ENCODE assay signal across 1 cellular context in the genomic region with DNA sequence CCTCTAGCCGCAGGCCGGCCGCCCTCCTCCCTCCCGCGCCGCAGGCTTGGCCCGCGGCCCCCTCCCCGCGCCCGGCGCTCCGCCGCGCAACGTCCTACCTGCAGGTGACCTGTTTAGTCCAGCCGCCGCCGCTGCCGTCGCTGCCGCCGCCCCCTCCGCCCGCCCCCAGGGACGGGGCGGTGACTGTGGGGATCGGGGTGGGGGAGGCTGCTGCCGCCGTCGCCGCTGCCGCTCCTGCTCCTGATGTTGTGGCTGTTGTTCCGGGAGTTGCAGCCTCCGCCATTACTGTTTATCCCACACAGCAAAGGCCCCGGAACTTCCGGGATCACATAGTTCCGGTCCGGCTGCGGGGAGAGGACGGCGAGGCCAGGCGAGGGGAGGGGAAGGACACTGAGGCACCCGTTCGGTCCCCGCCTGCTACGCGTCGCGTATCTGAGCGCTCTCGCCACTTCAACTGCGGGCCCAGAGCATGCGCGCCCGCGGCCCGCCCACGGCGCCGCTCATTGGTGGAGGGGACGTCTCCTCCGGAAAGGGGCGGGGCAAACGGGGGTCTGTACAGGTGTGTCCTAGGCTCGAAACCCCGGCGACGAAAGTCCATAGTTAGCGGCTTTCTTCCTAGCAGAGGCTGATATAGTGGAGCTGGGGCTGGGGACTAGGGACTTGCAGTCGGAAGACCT.
TF ChIP-seq lines count a peak whose summit lies in the region.

A gene with protein sequence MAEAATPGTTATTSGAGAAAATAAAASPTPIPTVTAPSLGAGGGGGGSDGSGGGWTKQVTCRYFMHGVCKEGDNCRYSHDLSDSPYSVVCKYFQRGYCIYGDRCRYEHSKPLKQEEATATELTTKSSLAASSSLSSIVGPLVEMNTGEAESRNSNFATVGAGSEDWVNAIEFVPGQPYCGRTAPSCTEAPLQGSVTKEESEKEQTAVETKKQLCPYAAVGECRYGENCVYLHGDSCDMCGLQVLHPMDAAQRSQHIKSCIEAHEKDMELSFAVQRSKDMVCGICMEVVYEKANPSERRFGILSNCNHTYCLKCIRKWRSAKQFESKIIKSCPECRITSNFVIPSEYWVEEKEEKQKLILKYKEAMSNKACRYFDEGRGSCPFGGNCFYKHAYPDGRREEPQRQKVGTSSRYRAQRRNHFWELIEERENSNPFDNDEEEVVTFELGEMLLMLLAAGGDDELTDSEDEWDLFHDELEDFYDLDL (minus strand): TSS at position 444 of the 677 bp plus-strand sequence. CDS start 161 bp downstream, at position 283.

TF ChIP-seq in K562, 482 proteins besides CTCF, POLR2A, EP300 and RAD21 (continued from another document and continues in another):
- TF ChIP-seq, protein P1, sequence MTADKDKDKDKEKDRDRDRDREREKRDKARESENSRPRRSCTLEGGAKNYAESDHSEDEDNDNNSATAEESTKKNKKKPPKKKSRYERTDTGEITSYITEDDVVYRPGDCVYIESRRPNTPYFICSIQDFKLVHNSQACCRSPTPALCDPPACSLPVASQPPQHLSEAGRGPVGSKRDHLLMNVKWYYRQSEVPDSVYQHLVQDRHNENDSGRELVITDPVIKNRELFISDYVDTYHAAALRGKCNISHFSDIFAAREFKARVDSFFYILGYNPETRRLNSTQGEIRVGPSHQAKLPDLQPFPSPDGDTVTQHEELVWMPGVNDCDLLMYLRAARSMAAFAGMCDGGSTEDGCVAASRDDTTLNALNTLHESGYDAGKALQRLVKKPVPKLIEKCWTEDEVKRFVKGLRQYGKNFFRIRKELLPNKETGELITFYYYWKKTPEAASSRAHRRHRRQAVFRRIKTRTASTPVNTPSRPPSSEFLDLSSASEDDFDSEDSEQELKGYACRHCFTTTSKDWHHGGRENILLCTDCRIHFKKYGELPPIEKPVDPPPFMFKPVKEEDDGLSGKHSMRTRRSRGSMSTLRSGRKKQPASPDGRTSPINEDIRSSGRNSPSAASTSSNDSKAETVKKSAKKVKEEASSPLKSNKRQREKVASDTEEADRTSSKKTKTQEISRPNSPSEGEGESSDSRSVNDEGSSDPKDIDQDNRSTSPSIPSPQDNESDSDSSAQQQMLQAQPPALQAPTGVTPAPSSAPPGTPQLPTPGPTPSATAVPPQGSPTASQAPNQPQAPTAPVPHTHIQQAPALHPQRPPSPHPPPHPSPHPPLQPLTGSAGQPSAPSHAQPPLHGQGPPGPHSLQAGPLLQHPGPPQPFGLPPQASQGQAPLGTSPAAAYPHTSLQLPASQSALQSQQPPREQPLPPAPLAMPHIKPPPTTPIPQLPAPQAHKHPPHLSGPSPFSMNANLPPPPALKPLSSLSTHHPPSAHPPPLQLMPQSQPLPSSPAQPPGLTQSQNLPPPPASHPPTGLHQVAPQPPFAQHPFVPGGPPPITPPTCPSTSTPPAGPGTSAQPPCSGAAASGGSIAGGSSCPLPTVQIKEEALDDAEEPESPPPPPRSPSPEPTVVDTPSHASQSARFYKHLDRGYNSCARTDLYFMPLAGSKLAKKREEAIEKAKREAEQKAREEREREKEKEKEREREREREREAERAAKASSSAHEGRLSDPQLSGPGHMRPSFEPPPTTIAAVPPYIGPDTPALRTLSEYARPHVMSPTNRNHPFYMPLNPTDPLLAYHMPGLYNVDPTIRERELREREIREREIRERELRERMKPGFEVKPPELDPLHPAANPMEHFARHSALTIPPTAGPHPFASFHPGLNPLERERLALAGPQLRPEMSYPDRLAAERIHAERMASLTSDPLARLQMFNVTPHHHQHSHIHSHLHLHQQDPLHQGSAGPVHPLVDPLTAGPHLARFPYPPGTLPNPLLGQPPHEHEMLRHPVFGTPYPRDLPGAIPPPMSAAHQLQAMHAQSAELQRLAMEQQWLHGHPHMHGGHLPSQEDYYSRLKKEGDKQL (CRISPR knock-in tag; IDR thresholded peaks at IDR 0.05; ENCODE audit: borderline replicate concordance), result no peak
- TF ChIP-seq BRD4 (IDR thresholded peaks at IDR 0.05), result peak; percentile 81; the same call in 1 of the 2 replicates
- TF ChIP-seq CREM (IDR thresholded peaks at IDR 0.05; ENCODE audit: low read depth), result peak; percentile 92
- no peak for TF ChIP-seq FOXJ3 (CRISPR knock-in tag; IDR thresholded peaks at IDR 0.05)
- TF ChIP-seq, protein P2, sequence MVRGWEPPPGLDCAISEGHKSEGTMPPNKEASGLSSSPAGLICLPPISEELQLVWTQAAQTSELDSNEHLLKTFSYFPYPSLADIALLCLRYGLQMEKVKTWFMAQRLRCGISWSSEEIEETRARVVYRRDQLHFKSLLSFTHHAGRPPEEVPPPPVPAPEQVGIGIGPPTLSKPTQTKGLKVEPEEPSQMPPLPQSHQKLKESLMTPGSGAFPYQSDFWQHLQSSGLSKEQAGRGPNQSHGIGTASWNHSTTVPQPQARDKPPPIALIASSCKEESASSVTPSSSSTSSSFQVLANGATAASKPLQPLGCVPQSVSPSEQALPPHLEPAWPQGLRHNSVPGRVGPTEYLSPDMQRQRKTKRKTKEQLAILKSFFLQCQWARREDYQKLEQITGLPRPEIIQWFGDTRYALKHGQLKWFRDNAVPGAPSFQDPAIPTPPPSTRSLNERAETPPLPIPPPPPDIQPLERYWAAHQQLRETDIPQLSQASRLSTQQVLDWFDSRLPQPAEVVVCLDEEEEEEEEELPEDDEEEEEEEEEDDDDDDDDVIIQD (CRISPR knock-in tag; IDR thresholded peaks at IDR 0.05), result no peak
- TF ChIP-seq, protein P3, sequence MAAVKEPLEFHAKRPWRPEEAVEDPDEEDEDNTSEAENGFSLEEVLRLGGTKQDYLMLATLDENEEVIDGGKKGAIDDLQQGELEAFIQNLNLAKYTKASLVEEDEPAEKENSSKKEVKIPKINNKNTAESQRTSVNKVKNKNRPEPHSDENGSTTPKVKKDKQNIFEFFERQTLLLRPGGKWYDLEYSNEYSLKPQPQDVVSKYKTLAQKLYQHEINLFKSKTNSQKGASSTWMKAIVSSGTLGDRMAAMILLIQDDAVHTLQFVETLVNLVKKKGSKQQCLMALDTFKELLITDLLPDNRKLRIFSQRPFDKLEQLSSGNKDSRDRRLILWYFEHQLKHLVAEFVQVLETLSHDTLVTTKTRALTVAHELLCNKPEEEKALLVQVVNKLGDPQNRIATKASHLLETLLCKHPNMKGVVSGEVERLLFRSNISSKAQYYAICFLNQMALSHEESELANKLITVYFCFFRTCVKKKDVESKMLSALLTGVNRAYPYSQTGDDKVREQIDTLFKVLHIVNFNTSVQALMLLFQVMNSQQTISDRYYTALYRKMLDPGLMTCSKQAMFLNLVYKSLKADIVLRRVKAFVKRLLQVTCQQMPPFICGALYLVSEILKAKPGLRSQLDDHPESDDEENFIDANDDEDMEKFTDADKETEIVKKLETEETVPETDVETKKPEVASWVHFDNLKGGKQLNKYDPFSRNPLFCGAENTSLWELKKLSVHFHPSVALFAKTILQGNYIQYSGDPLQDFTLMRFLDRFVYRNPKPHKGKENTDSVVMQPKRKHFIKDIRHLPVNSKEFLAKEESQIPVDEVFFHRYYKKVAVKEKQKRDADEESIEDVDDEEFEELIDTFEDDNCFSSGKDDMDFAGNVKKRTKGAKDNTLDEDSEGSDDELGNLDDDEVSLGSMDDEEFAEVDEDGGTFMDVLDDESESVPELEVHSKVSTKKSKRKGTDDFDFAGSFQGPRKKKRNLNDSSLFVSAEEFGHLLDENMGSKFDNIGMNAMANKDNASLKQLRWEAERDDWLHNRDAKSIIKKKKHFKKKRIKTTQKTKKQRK (IDR thresholded peaks at IDR 0.05; ENCODE audit: borderline replicate concordance, low read depth, low read length), result no peak
- no peak for TF ChIP-seq TAL1 (IDR thresholded peaks at IDR 0.05)
- peak; percentile 27; the same call in 1 of the 2 replicates for TF ChIP-seq ZNF24 (IDR thresholded peaks at IDR 0.05)
- TF ChIP-seq, protein P4, sequence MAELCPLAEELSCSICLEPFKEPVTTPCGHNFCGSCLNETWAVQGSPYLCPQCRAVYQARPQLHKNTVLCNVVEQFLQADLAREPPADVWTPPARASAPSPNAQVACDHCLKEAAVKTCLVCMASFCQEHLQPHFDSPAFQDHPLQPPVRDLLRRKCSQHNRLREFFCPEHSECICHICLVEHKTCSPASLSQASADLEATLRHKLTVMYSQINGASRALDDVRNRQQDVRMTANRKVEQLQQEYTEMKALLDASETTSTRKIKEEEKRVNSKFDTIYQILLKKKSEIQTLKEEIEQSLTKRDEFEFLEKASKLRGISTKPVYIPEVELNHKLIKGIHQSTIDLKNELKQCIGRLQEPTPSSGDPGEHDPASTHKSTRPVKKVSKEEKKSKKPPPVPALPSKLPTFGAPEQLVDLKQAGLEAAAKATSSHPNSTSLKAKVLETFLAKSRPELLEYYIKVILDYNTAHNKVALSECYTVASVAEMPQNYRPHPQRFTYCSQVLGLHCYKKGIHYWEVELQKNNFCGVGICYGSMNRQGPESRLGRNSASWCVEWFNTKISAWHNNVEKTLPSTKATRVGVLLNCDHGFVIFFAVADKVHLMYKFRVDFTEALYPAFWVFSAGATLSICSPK (IDR thresholded peaks at IDR 0.05; ENCODE audit: borderline replicate concordance), result no peak
- TF ChIP-seq TCF7 (IDR thresholded peaks at IDR 0.05; ENCODE audit: borderline replicate concordance), result peak; percentile 53; the same call in 1 of the 2 replicates
- TF ChIP-seq PPARD (CRISPR knock-in tag; IDR thresholded peaks at IDR 0.05), result no peak
- TF ChIP-seq TAF1 (IDR thresholded peaks at IDR 0.05; ENCODE audit: control insufficient read depth, extremely low read depth, insufficient read depth, low read length, severe bottlenecking), result peak; percentile 97
- TF ChIP-seq, protein P5, sequence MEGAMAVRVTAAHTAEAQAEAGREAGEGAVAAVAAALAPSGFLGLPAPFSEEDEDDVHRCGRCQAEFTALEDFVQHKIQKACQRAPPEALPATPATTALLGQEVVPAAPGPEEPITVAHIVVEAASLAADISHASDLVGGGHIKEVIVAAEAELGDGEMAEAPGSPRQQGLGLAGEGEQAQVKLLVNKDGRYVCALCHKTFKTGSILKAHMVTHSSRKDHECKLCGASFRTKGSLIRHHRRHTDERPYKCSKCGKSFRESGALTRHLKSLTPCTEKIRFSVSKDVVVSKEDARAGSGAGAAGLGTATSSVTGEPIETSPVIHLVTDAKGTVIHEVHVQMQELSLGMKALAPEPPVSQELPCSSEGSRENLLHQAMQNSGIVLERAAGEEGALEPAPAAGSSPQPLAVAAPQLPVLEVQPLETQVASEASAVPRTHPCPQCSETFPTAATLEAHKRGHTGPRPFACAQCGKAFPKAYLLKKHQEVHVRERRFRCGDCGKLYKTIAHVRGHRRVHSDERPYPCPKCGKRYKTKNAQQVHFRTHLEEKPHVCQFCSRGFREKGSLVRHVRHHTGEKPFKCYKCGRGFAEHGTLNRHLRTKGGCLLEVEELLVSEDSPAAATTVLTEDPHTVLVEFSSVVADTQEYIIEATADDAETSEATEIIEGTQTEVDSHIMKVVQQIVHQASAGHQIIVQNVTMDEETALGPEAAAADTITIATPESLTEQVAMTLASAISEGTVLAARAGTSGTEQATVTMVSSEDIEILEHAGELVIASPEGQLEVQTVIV (CRISPR knock-in tag; IDR thresholded peaks at IDR 0.05; ENCODE audit: borderline replicate concordance), result no peak
- TF ChIP-seq, protein P6, sequence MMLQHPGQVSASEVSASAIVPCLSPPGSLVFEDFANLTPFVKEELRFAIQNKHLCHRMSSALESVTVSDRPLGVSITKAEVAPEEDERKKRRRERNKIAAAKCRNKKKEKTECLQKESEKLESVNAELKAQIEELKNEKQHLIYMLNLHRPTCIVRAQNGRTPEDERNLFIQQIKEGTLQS (IDR thresholded peaks at IDR 0.05), result no peak
- TF ChIP-seq, protein P6 (CRISPR knock-in tag; conservative IDR thresholded peaks at IDR 0.05), result no peak
- TF ChIP-seq LEF1 (IDR thresholded peaks at IDR 0.05), result no peak
- TF ChIP-seq MIER1 (IDR thresholded peaks at IDR 0.05; ENCODE audit: low read depth), result no peak
- TF ChIP-seq NBN (IDR thresholded peaks at IDR 0.05; ENCODE audit: low read depth), result peak; percentile 50; the same call in 1 of the 2 replicates
- no peak for TF ChIP-seq HNRNPH1 (optimal IDR thresholded peaks at IDR 0.05; ENCODE audit: low read depth, low read length)
- no peak for TF ChIP-seq PHB2 (IDR thresholded peaks at IDR 0.05; ENCODE audit: low read depth)
- TF ChIP-seq L3MBTL2 (IDR thresholded peaks at IDR 0.05), result peak; percentile 98
- TF ChIP-seq MTA3 (IDR thresholded peaks at IDR 0.05; ENCODE audit: borderline replicate concordance), result peak; percentile 76; the same call in 1 of the 2 replicates
- TF ChIP-seq, protein P7, sequence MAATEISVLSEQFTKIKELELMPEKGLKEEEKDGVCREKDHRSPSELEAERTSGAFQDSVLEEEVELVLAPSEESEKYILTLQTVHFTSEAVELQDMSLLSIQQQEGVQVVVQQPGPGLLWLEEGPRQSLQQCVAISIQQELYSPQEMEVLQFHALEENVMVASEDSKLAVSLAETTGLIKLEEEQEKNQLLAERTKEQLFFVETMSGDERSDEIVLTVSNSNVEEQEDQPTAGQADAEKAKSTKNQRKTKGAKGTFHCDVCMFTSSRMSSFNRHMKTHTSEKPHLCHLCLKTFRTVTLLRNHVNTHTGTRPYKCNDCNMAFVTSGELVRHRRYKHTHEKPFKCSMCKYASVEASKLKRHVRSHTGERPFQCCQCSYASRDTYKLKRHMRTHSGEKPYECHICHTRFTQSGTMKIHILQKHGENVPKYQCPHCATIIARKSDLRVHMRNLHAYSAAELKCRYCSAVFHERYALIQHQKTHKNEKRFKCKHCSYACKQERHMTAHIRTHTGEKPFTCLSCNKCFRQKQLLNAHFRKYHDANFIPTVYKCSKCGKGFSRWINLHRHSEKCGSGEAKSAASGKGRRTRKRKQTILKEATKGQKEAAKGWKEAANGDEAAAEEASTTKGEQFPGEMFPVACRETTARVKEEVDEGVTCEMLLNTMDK (IDR thresholded peaks at IDR 0.05; ENCODE audit: borderline replicate concordance, insufficient read depth, low read depth, low read length, poor library complexity, severe bottlenecking), result no peak
- TF ChIP-seq, protein P8, sequence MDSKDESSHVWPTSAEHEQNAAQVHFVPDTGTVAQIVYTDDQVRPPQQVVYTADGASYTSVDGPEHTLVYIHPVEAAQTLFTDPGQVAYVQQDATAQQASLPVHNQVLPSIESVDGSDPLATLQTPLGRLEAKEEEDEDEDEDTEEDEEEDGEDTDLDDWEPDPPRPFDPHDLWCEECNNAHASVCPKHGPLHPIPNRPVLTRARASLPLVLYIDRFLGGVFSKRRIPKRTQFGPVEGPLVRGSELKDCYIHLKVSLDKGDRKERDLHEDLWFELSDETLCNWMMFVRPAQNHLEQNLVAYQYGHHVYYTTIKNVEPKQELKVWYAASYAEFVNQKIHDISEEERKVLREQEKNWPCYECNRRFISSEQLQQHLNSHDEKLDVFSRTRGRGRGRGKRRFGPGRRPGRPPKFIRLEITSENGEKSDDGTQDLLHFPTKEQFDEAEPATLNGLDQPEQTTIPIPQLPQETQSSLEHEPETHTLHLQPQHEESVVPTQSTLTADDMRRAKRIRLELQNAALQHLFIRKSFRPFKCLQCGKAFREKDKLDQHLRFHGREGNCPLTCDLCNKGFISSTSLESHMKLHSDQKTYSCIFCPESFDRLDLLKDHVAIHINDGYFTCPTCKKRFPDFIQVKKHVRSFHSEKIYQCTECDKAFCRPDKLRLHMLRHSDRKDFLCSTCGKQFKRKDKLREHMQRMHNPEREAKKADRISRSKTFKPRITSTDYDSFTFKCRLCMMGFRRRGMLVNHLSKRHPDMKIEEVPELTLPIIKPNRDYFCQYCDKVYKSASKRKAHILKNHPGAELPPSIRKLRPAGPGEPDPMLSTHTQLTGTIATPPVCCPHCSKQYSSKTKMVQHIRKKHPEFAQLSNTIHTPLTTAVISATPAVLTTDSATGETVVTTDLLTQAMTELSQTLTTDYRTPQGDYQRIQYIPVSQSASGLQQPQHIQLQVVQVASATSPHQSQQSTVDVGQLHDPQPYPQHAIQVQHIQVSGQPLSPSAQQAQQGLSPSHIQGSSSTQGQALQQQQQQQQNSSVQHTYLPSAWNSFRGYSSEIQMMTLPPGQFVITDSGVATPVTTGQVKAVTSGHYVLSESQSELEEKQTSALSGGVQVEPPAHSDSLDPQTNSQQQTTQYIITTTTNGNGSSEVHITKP (IDR thresholded peaks at IDR 0.05; ENCODE audit: partially characterized antibody), result peak; percentile 54
- no peak for TF ChIP-seq CHD1 (IDR thresholded peaks at IDR 0.05; ENCODE audit: low read length)
- no peak for TF ChIP-seq ZFPM2 (CRISPR knock-in tag; IDR thresholded peaks at IDR 0.05)
